In the genomic region with DNA sequence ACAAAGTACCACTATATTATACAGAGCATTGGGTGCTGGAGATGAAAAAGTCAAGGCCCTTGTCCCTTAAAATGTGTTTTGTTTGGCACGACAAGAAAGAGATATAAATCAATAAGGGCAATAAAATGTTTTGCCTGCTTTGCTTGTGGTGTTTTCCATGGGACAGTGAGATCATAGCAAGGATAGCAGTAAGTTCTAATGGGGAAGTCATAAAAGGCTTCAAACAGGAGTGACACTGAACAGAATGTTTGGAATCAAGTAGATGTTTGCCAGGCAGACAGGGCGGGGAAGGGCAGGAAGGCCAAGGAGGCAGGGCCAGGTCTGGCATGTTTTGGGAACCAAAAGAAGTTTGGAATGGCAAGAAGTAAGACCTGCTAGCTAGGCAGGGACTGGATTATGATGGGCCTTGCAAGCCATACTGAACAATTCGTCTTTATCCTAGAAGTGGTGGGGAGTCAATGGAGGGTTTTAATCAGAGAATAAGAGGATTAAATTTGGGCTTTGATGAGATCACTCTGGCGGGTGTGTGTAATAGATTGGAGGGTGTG, we compare ENCODE assay signal across 1 cellular context.
TF ChIP-seq lines count a peak whose summit lies in the region.

No MANE protein-coding gene starts in this region.

TF ChIP-seq in SK-N-SH, 30 proteins besides CTCF, POLR2A, EP300 and RAD21:
- TF ChIP-seq USF2 (IDR thresholded peaks at IDR 0.05; ENCODE audit: borderline replicate concordance, low read depth, low read length) = no peak
- no peak for TF ChIP-seq RXRA (IDR thresholded peaks at IDR 0.05; ENCODE audit: borderline replicate concordance, low read depth)
- 0 out of 2 replicates have a peak, but pooled peaks have one; percentile 7 for TF ChIP-seq TCF12 (IDR thresholded peaks at IDR 0.05)
TF ChIP-seq in SK-N-SH: peak in this region for 1.
